Comparison of ENCODE assay signal across 17 cellular contexts in genomic region chr12:98821849-98822248, GRCh38.
A peak's percentile ranks its signal among the peaks of the same experiment; 100 is the strongest.
DNase-seq lines count a peak whose midpoint lies in the region; ATAC-seq and TF ChIP-seq lines count a peak whose summit lies in the region.
"Had no signal": no experiment of that assay in that cellular context is flagged by ENCODE, and none has a peak within 500 bp of the region (broad histone marks: within the 10 kb centered on the region; RNA-seq: fewer than 3 reads in every experiment).

No MANE protein-coding gene starts in this region.

- H3K9ac ChIP-seq in iPS-20b (ENCODE audit: low read depth, low read length): 0 out of 2 replicates have a peak overlapping the region, but pooled peaks have one; percentile 6

- no peak overlapping the region for H3K27ac ChIP-seq in iPS-20b (ENCODE audit: low read length)

- no peaks in the 10 kb centered on the region for H3K27me3 Mint-ChIP-seq in progenitor cell of endocrine pancreas
- peaks cover 22% of the 10 kb centered on the region for H3K27me3 Mint-ChIP-seq in activated naive CD8-positive, alpha-beta T cell treated with anti-CD3 and anti-CD28 coated beads for 36 hours

- H3K27ac Mint-ChIP-seq in progenitor cell of endocrine pancreas: peak overlapping the region; percentile 45
- H3K27ac Mint-ChIP-seq in activated naive CD8-positive, alpha-beta T cell treated with anti-CD3 and anti-CD28 coated beads for 36 hours: no peak overlapping the region
- H3K27ac Mint-ChIP-seq: CD4-positive, alpha-beta memory T cell had no signal

- no peaks in the 10 kb centered on the region for H3K9me3 Mint-ChIP-seq in progenitor cell of endocrine pancreas (ENCODE audit: low read depth)
- H3K9me3 Mint-ChIP-seq in activated naive CD8-positive, alpha-beta T cell treated with anti-CD3 and anti-CD28 coated beads for 36 hours: no peaks in the 10 kb centered on the region
- H3K9me3 Mint-ChIP-seq: CD4-positive, alpha-beta memory T cell had no signal

- no peak overlapping the region for H3K4me3 Mint-ChIP-seq in progenitor cell of endocrine pancreas (ENCODE audit: low read depth)
- no peak overlapping the region for H3K4me3 Mint-ChIP-seq in activated naive CD8-positive, alpha-beta T cell treated with anti-CD3 and anti-CD28 coated beads for 36 hours
- H3K4me3 Mint-ChIP-seq: CD4-positive, alpha-beta memory T cell had no signal

- DNase-seq in NCI-H446 treated with DMSO at 0.1 percent for 48 hours (lab: John Stamatoyannopoulos, UW) (peak; percentile 56), astrocyte of the hippocampus (ENCODE audit: low read depth, low spot score) (peak; percentile 28), progenitor cell of endocrine pancreas (ENCODE audit: low spot score, unreplicated experiment) (no peak), dermis blood vessel endothelial cell (no peak)
- DNase-seq in activated effector memory CD4-positive, alpha-beta T cell treated with anti-CD3 and anti-CD28 coated beads, Interleukin-2, amount 50 U/mL, for 16 hours: no peak
- no peak for DNase-seq in activated naive CD8-positive, alpha-beta T cell treated with anti-CD3 and anti-CD28 coated beads for 36 hours
- DNase-seq: BE2C; CD4-positive, alpha-beta memory T cell; DMS79; KG1; NCI-H1417 treated with DMSO at 0.1 percent for 48 hours; NCI-H2029; NCI-H2171 treated with DMSO at 0.1 percent for 48 hours; NCI-H524 treated with DMSO at 0.1 percent for 48 hours had no signal

- TF ChIP-seq CTCF in progenitor cell of endocrine pancreas (IDR thresholded peaks at IDR 0.05; ENCODE audit: unreplicated experiment): no peak

- no peak for ATAC-seq in GM19035 (IDR thresholded peaks at IDR 0.05; ENCODE audit: unreplicated experiment)
- ATAC-seq: Right ventricle myocardium inferior had no signal

- H3K36me3 ChIP-seq in iPS-20b (ENCODE audit: insufficient read depth, low read depth, low read length): no peaks in the 10 kb centered on the region
- H3K36me3 ChIP-seq: BE2C had no signal

- H3K4me1 ChIP-seq in iPS-20b (ENCODE audit: insufficient read depth, low read length): peaks cover 30% of the 10 kb centered on the region
- H3K4me1 ChIP-seq: BE2C had no signal

- no peaks in the 10 kb centered on the region for H3K9me3 ChIP-seq in iPS-20b (ENCODE audit: insufficient read depth, low read depth, low read length)
- H3K9me3 ChIP-seq: BE2C had no signal

- no peaks in the 10 kb centered on the region for H3K4me1 Mint-ChIP-seq in progenitor cell of endocrine pancreas (ENCODE audit: low read depth)
- no peaks in the 10 kb centered on the region for H3K4me1 Mint-ChIP-seq in activated naive CD8-positive, alpha-beta T cell treated with anti-CD3 and anti-CD28 coated beads for 36 hours
- H3K4me1 Mint-ChIP-seq: CD4-positive, alpha-beta memory T cell had no signal

- no peaks in the 10 kb centered on the region for H3K36me3 Mint-ChIP-seq in progenitor cell of endocrine pancreas (ENCODE audit: insufficient read depth)
- no peaks in the 10 kb centered on the region for H3K36me3 Mint-ChIP-seq in activated naive CD8-positive, alpha-beta T cell treated with anti-CD3 and anti-CD28 coated beads for 36 hours
- H3K36me3 Mint-ChIP-seq: CD4-positive, alpha-beta memory T cell had no signal

- H3K27me3 ChIP-seq in iPS-20b (ENCODE audit: insufficient read depth, low read length): no peaks in the 10 kb centered on the region

- H3K4me3 ChIP-seq in iPS-20b (ENCODE audit: low read length): no peak overlapping the region

Comparison
In these comparisons a context has a peak if more than half of its experiments do, and no peak if none do; other contexts are left out.
1. DNase-seq: peak in NCI-H446 treated with DMSO at 0.1 percent for 48 hours (single experiment) and astrocyte of the hippocampus (single experiment); none in progenitor cell of endocrine pancreas (single experiment), dermis blood vessel endothelial cell (single experiment), activated effector memory CD4-positive, alpha-beta T cell treated with anti-CD3 and anti-CD28 coated beads, Interleukin-2, amount 50 U/mL, for 16 hours (single experiment) and activated naive CD8-positive, alpha-beta T cell treated with anti-CD3 and anti-CD28 coated beads for 36 hours (single experiment).